17 cellular contexts compared by ENCODE assay signal in genomic region chr3:11059799-11060115, GRCh38.
A peak's percentile ranks its signal among the peaks of the same experiment; 100 is the strongest.
DNase-seq lines count a peak whose midpoint lies in the region; ATAC-seq, FAIRE-seq and TF ChIP-seq lines count a peak whose summit lies in the region.
"Had no signal": no experiment of that assay in that cellular context is flagged by ENCODE, and none has a peak within 500 bp of the region (broad histone marks: within the 10 kb centered on the region; RNA-seq: fewer than 3 reads in every experiment).

No MANE protein-coding gene starts in this region.

- H3K79me2 ChIP-seq in PC-9 (ENCODE audit: low read depth): no peaks in the 10 kb centered on the region

- H3K9me3 Mint-ChIP-seq in HFFc6: peaks cover 17% of the 10 kb centered on the region
- H3K9me3 Mint-ChIP-seq in mesothelial cell of epicardium: peaks cover 4% of the 10 kb centered on the region
- peaks cover 4% of the 10 kb centered on the region for H3K9me3 Mint-ChIP-seq in activated T-helper 1 cell treated with anti-CD3 and anti-CD28 coated beads, Interleukin-12 subunit alpha, Interleukin-12 subunit beta, Interleukin-2, Interleukin-4 antibody, amounts not matched to agents 30 ng/mL and 10 ng/mL and 1 ng/mL, durations not matched to agents 14 hours and 24 hours and 36 hours

- no peak for TF ChIP-seq EP300 in A549 (IDR thresholded peaks at IDR 0.05)

- intact Hi-C loops in PC-9 (cut with micrococcal nuclease; ENCODE audit: unreplicated experiment): loop anchor here (1.0 to 10.0 kb wide), 10 partner anchors 78 to 593 kb away; no protein-coding TSS in a partner anchor
- intact Hi-C loops in activated T-helper 1 cell treated with anti-CD3 and anti-CD28 coated beads, Interleukin-12 subunit alpha, Interleukin-12 subunit beta, Interleukin-2, Interleukin-4 antibody, amounts not matched to agents 30 ng/mL and 10 ng/mL and 1 ng/mL, durations not matched to agents 14 hours and 24 hours and 36 hours (cut with micrococcal nuclease): loop anchor here (1.0 to 10.0 kb wide), 4 partner anchors 114 to 592 kb away; no protein-coding TSS in a partner anchor

- H3K4me3 Mint-ChIP-seq in HFFc6 (no peak overlapping the region), mesothelial cell of epicardium (no peak overlapping the region)
- H3K4me3 Mint-ChIP-seq in activated T-helper 1 cell treated with anti-CD3 and anti-CD28 coated beads, Interleukin-12 subunit alpha, Interleukin-12 subunit beta, Interleukin-2, Interleukin-4 antibody, amounts not matched to agents 30 ng/mL and 10 ng/mL and 1 ng/mL, durations not matched to agents 14 hours and 24 hours and 36 hours: no peak overlapping the region
- H3K4me3 Mint-ChIP-seq: CD8-positive, alpha-beta memory T cell had no signal

- no peak for TF ChIP-seq RAD21 in A549 (conservative IDR thresholded peaks at IDR 0.05 in 1 of 2, IDR thresholded peaks at IDR 0.05 in 1 of 2)

- CTCF ChIA-PET in A549 (lab: Yijun Ruan, JAX): interaction anchor here (0.6 to 11.4 kb wide), 110 partner anchors 8 to 1955 kb away, joined by 3 to 297 read pairs (median 6); partner anchors contain the start of genes ATG7 and HRH1
- CTCF ChIA-PET in PC-9 (lab: Charles Lee): interaction anchor here (0.6 to 1.6 kb wide), 7 partner anchors 37 to 305 kb away, joined by 3 to 15 read pairs (median 4); no protein-coding TSS in a partner anchor

- H3K4me1 ChIP-seq in A549 (peaks cover 8% of the 10 kb centered on the region; the same call in 1 of the 3 replicates), PC-9 (replicated peaks; ENCODE audit: insufficient read depth) (no peaks in the 10 kb centered on the region), small intestine (ENCODE audit: control insufficient read depth in 2 of 2, insufficient read depth in 1 of 2, low read depth in 1 of 2, low read length in 1 of 2) (no peaks in the 10 kb centered on the region)

- H3K27ac ChIP-seq in A549 (no peak overlapping the region), PC-9 (no peak overlapping the region), small intestine (ENCODE audit: low read depth in 1 of 2, low read length in 1 of 2) (no peak overlapping the region)
- H3K27ac ChIP-seq: BLaER1, HL-60, Peyer's patch had no signal

- no peaks in the 10 kb centered on the region for H3F3A ChIP-seq in PC-9 (ENCODE audit: insufficient read depth, low read depth)

- POLR2A ChIA-PET in A549 (lab: Yijun Ruan, JAX): no interaction called here
- POLR2A ChIA-PET in PC-9 (lab: Charles Lee; ENCODE audit: unreplicated experiment): no interaction called here

- TF ChIP-seq CTCF in A549 (IDR thresholded peaks at IDR 0.05) (peak; percentile 28; the same call in 1 of the 3 replicates), HFFc6 (IDR thresholded peaks at IDR 0.05) (peak; percentile 45), PC-9 (conservative IDR thresholded peaks at IDR 0.05) (peak; percentile 43; the same call in 1 of the 2 replicates), mesothelial cell of epicardium (IDR thresholded peaks at IDR 0.05; ENCODE audit: unreplicated experiment) (peak; percentile 18)

- H3K27me3 Mint-ChIP-seq in HFFc6 (ENCODE audit: insufficient read depth) (peaks cover 4% of the 10 kb centered on the region), mesothelial cell of epicardium (ENCODE audit: low read depth) (peaks cover 57% of the 10 kb centered on the region)
- H3K27me3 Mint-ChIP-seq in activated T-helper 1 cell treated with anti-CD3 and anti-CD28 coated beads, Interleukin-12 subunit alpha, Interleukin-12 subunit beta, Interleukin-2, Interleukin-4 antibody, amounts not matched to agents 30 ng/mL and 10 ng/mL and 1 ng/mL, durations not matched to agents 14 hours and 24 hours and 36 hours (ENCODE audit: insufficient read depth): peaks cover 3% of the 10 kb centered on the region

- H3K27ac Mint-ChIP-seq in HFFc6: no peak overlapping the region
- H3K27ac Mint-ChIP-seq in mesothelial cell of epicardium: no peak overlapping the region
- no peak overlapping the region for H3K27ac Mint-ChIP-seq in activated T-helper 1 cell treated with anti-CD3 and anti-CD28 coated beads, Interleukin-12 subunit alpha, Interleukin-12 subunit beta, Interleukin-2, Interleukin-4 antibody, amounts not matched to agents 30 ng/mL and 10 ng/mL and 1 ng/mL, durations not matched to agents 14 hours and 24 hours and 36 hours
- H3K27ac Mint-ChIP-seq: CD8-positive, alpha-beta memory T cell had no signal

- H2AFZ ChIP-seq in PC-9: no peak overlapping the region

- no peaks in the 10 kb centered on the region for H3K36me3 ChIP-seq in PC-9 (ENCODE audit: low read depth)
- no peaks in the 10 kb centered on the region for H3K36me3 ChIP-seq in small intestine (ENCODE audit: control insufficient read depth in 2 of 2, insufficient read depth in 2 of 2, low read length in 2 of 2)
- H3K36me3 ChIP-seq: BLaER1, Peyer's patch had no signal

- no TSS peak for BruUV-seq in PC-9 (replicated peaks; lab: Mats Ljungman, UMichigan)

- ATAC-seq in A549 (no peak), HG03457 (IDR thresholded peaks at IDR 0.05; ENCODE audit: unreplicated experiment) (no peak)
- ATAC-seq in activated CD4-positive, CD25-positive, alpha-beta regulatory T cell treated with anti-CD3 and anti-CD28 coated beads, Interleukin-2, amount 50 U/mL, for 24 hours: no peak

- no peak for TF ChIP-seq POLR2A in A549 (IDR thresholded peaks at IDR 0.05; ENCODE audit: low read length)

- no peaks in the 10 kb centered on the region for H3K4me1 Mint-ChIP-seq in HFFc6 (ENCODE audit: low read depth)
- no peaks in the 10 kb centered on the region for H3K4me1 Mint-ChIP-seq in mesothelial cell of epicardium
- no peaks in the 10 kb centered on the region for H3K4me1 Mint-ChIP-seq in activated T-helper 1 cell treated with anti-CD3 and anti-CD28 coated beads, Interleukin-12 subunit alpha, Interleukin-12 subunit beta, Interleukin-2, Interleukin-4 antibody, amounts not matched to agents 30 ng/mL and 10 ng/mL and 1 ng/mL, durations not matched to agents 14 hours and 24 hours and 36 hours (ENCODE audit: low read depth)

- FAIRE-seq in A549 (lab: Jason Lieb, UNC): no peak
- no peak for FAIRE-seq in small intestine (lab: Jason Lieb, UNC)
- FAIRE-seq: A204.1, D721Med, H54 had no signal

- H3K4me2 ChIP-seq in A549 (no peak overlapping the region), PC-9 (no peak overlapping the region)

- no peaks in the 10 kb centered on the region for H4K20me1 ChIP-seq in PC-9 (ENCODE audit: insufficient read depth)
- H4K20me1 ChIP-seq: BLaER1 had no signal

- H3K9me2 ChIP-seq in PC-9 (ENCODE audit: insufficient read depth): no peaks in the 10 kb centered on the region

- peaks cover 43% of the 10 kb centered on the region for H3K27me3 ChIP-seq in PC-9 (ENCODE audit: insufficient read depth, low read depth)
- H3K27me3 ChIP-seq in small intestine (ENCODE audit: control insufficient read depth in 2 of 2, insufficient read depth in 2 of 2, low read length in 2 of 2): no peaks in the 10 kb centered on the region
- H3K27me3 ChIP-seq: BLaER1, Peyer's patch had no signal

- H3K36me3 Mint-ChIP-seq in HFFc6 (ENCODE audit: low read depth): peaks cover 5% of the 10 kb centered on the region
- no peaks in the 10 kb centered on the region for H3K36me3 Mint-ChIP-seq in mesothelial cell of epicardium
- H3K36me3 Mint-ChIP-seq in activated T-helper 1 cell treated with anti-CD3 and anti-CD28 coated beads, Interleukin-12 subunit alpha, Interleukin-12 subunit beta, Interleukin-2, Interleukin-4 antibody, amounts not matched to agents 30 ng/mL and 10 ng/mL and 1 ng/mL, durations not matched to agents 14 hours and 24 hours and 36 hours (ENCODE audit: low read depth): no peaks in the 10 kb centered on the region
- H3K36me3 Mint-ChIP-seq: CD8-positive, alpha-beta memory T cell had no signal

- H3K4me3 ChIP-seq in A549 (no peak overlapping the region), PC-9 (no peak overlapping the region), small intestine (ENCODE audit: low read depth in 1 of 2, low read length in 2 of 2) (no peak overlapping the region)
- H3K4me3 ChIP-seq: BLaER1 had no signal

- H3K9me3 ChIP-seq in A549 (peaks cover 7% of the 10 kb centered on the region), PC-9 (ENCODE audit: insufficient read depth, low read depth) (no peaks in the 10 kb centered on the region), small intestine (ENCODE audit: control insufficient read depth, low read depth) (no peaks in the 10 kb centered on the region)
- H3K9me3 ChIP-seq: Peyer's patch had no signal

- no peak for DNase-seq in A549 (ENCODE audit: low read depth in 1 of 2, low spot score in 1 of 2)
- no peak for DNase-seq in HFFc6
- DNase-seq in PC-9: no peak
- DNase-seq in mesothelial cell of epicardium (ENCODE audit: low spot score in 2 of 2, unreplicated experiment in 2 of 2): no peak
- no peak for DNase-seq in small intestine
- no peak for DNase-seq in activated T-helper 1 cell treated with anti-CD3 and anti-CD28 coated beads, Interleukin-12 subunit alpha, Interleukin-12 subunit beta, Interleukin-2, Interleukin-4 antibody, amounts not matched to agents 30 ng/mL and 10 ng/mL and 1 ng/mL, durations not matched to agents 14 hours and 24 hours and 36 hours (ENCODE audit: low spot score)
- DNase-seq: CD8-positive, alpha-beta memory T cell; NCI-H2081 treated with DMSO at 0.1 percent for 48 hours; Right ventricle myocardium superior had no signal

TF ChIP-seq in A549, 52 proteins besides CTCF, POLR2A, EP300 and RAD21:
- no peak for TF ChIP-seq NR3C1 (IDR thresholded peaks at IDR 0.05)
